1 cellular context compared by ENCODE assay signal in the genomic region with DNA sequence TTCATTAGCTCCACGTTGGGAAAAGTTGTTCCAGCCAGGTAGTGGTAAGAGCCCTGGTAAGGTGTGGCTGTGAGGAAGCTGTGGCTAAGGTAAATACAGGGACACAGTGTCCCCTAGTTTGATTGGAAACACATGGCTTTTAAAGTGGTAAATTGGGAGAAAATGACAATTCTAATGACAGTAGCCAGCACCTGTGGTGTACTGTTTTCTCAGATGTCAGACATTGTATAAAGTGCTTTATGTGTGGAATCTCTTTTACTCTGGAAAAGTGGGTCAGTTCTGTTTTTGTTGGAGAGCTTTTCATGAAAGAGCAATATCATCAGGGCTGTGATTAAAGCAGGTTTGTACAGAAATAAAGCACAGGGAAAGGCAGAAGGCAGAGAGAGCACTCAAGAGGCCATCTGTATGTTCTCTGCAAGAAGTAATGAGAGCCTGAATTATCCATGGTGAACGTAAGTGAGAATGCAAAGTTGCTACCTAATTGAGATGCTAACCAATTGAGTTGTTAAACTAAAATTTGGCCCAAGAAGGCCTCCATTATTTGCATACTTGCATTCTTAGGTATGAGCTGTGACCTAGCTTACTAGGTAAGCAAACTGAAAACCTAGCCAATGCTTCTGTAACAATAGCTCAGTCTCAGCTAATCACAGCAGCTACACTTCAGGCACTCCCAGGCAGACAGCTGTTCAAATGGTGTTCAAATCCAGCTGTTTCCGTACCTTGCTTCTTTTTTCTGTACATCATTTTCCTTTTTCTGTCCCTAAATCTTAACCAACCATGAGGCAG.
TF ChIP-seq lines count a peak whose summit lies in the region.

No MANE protein-coding gene starts in this region.

TF ChIP-seq in GM23338, 12 proteins besides CTCF, POLR2A, EP300 and RAD21 (continued from another document):
- TF ChIP-seq, protein P1, sequence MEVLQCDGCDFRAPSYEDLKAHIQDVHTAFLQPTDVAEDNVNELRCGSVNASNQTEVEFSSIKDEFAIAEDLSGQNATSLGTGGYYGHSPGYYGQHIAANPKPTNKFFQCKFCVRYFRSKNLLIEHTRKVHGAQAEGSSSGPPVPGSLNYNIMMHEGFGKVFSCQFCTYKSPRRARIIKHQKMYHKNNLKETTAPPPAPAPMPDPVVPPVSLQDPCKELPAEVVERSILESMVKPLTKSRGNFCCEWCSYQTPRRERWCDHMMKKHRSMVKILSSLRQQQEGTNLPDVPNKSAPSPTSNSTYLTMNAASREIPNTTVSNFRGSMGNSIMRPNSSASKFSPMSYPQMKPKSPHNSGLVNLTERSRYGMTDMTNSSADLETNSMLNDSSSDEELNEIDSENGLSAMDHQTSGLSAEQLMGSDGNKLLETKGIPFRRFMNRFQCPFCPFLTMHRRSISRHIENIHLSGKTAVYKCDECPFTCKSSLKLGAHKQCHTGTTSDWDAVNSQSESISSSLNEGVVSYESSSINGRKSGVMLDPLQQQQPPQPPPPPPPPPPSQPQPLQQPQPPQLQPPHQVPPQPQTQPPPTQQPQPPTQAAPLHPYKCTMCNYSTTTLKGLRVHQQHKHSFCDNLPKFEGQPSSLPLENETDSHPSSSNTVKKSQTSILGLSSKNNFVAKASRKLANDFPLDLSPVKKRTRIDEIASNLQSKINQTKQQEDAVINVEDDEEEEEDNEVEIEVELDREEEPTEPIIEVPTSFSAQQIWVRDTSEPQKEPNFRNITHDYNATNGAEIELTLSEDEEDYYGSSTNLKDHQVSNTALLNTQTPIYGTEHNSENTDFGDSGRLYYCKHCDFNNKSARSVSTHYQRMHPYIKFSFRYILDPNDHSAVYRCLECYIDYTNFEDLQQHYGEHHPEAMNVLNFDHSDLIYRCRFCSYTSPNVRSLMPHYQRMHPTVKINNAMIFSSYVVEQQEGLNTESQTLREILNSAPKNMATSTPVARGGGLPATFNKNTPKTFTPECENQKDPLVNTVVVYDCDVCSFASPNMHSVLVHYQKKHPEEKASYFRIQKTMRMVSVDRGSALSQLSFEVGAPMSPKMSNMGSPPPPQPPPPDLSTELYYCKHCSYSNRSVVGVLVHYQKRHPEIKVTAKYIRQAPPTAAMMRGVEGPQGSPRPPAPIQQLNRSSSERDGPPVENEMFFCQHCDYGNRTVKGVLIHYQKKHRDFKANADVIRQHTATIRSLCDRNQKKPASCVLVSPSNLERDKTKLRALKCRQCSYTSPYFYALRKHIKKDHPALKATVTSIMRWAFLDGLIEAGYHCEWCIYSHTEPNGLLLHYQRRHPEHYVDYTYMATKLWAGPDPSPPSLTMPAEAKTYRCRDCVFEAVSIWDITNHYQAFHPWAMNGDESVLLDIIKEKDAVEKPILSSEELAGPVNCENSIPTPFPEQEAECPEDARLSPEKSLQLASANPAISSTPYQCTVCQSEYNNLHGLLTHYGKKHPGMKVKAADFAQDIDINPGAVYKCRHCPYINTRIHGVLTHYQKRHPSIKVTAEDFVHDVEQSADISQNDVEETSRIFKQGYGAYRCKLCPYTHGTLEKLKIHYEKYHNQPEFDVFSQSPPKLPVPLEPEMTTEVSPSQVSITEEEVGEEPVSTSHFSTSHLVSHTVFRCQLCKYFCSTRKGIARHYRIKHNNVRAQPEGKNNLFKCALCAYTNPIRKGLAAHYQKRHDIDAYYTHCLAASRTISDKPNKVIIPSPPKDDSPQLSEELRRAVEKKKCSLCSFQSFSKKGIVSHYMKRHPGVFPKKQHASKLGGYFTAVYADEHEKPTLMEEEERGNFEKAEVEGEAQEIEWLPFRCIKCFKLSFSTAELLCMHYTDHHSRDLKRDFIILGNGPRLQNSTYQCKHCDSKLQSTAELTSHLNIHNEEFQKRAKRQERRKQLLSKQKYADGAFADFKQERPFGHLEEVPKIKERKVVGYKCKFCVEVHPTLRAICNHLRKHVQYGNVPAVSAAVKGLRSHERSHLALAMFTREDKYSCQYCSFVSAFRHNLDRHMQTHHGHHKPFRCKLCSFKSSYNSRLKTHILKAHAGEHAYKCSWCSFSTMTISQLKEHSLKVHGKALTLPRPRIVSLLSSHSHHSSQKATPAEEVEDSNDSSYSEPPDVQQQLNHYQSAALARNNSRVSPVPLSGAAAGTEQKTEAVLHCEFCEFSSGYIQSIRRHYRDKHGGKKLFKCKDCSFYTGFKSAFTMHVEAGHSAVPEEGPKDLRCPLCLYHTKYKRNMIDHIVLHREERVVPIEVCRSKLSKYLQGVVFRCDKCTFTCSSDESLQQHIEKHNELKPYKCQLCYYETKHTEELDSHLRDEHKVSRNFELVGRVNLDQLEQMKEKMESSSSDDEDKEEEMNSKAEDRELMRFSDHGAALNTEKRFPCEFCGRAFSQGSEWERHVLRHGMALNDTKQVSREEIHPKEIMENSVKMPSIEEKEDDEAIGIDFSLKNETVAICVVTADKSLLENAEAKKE (CRISPR knock-in tag; IDR thresholded peaks at IDR 0.05): no peak
- TF ChIP-seq EZH2 (IDR thresholded peaks at IDR 0.05; ENCODE audit: low read depth, unreplicated experiment) (no peak), EZH2phosphoT487 (IDR thresholded peaks at IDR 0.05; ENCODE audit: unreplicated experiment) (no peak), JUNB (IDR thresholded peaks at IDR 0.05; ENCODE audit: unreplicated experiment) (no peak)
